Comparison of ENCODE assay signal across 10 cellular contexts in the genomic region with DNA sequence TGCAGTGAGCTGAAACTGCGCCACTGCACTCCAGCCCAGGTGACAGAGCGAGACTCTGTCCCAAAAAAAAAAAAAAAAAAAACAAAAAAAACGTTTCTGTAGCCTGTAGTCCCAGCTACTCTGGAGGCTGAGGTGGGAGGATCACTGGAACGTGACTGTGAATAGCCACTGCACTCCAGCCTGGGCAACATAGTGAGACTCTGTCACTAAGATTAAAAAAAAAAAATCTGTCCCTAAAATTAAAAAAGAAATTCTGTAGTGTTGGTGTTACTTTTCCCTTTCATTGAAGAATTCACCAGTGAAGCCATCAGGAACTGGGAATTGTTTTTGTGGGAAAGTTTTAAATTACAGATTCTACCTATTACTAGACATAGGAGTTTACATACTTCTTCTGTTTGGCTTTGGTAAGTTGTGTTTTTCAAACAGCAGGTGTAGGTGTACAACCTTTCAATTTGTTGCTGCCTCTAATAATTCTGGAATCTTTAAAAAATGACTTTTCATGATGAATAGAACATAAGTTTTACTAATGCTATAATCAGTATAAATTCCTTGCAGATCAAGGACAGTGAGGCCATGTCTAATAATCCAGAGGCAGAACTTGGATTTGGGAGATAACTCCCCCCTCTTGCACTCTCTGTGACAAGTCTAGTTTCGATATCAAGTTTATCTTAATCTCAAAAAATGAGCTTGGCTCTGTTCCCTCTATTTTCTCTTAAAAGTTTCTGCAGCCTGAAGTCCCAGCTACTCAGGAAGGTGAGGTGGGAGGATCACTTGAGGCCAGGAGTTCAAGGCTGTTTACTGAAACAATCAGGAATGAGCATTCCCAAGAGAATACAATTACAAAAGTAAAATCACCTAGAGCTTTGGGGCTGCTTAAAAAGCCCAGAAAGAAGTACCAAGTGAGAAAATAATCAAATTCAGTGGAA. TPM values are rescaled to one million over a fixed set of nuclear protein-coding genes. Genes with fewer than 3 reads are reported as not detected.
DNase-seq lines count a peak whose midpoint lies in the region; ATAC-seq and TF ChIP-seq lines count a peak whose summit lies in the region.
"Not testable (repeated sequence)": the region's sequence is repeated elsewhere in the genome, so short reads cannot be mapped to it uniquely, and the experiment has no call there.
"Had no signal": no experiment of that assay in that cellular context is flagged by ENCODE, and none has a peak within 500 bp of the region (broad histone marks: within the 10 kb centered on the region; RNA-seq: fewer than 3 reads in every experiment).

No MANE protein-coding gene starts in this region.

- H3K36me3 ChIP-seq in body of pancreas (replicated peaks in 1 of 2; ENCODE audit: insufficient read depth in 1 of 2, low read depth in 2 of 2); left ventricle myocardium inferior; lung (ENCODE audit: control insufficient read depth in 2 of 2, insufficient read depth in 2 of 2, low read length in 2 of 2); upper lobe of left lung: not testable (repeated sequence)

- intact Hi-C loops in body of pancreas (cut with DNase I); Right ventricle myocardium inferior (cut with DNase I); left ventricle myocardium inferior (cut with micrococcal nuclease); sciatic nerve (cut with DNase I): not testable (repeated sequence)

- TF ChIP-seq CTCF in body of pancreas (IDR thresholded peaks at IDR 0.05); left ventricle myocardium inferior (IDR thresholded peaks at IDR 0.05; ENCODE audit: borderline replicate concordance); lung (IDR thresholded peaks at IDR 0.05; ENCODE audit: control extremely low read depth, extremely low read depth); upper lobe of left lung (IDR thresholded peaks at IDR 0.05): not testable (repeated sequence)

- H3K4me1 ChIP-seq in body of pancreas, result peaks cover 10% of the 10 kb centered on the region
- H3K4me1 ChIP-seq in left ventricle myocardium inferior; lung (ENCODE audit: control insufficient read depth in 2 of 2, insufficient read depth in 2 of 2, low read length in 2 of 2); upper lobe of left lung: not testable (repeated sequence)

- H3K9me3 ChIP-seq in body of pancreas; left ventricle myocardium inferior (replicated peaks); lung (ENCODE audit: control insufficient read depth in 2 of 2, insufficient read depth in 1 of 2, low read length in 1 of 2); upper lobe of left lung: not testable (repeated sequence)

- not testable (repeated sequence) for H3K27me3 ChIP-seq in body of pancreas; left ventricle myocardium inferior (ENCODE audit: low read depth); lung (ENCODE audit: control insufficient read depth, insufficient read depth); upper lobe of left lung

- not testable (repeated sequence) for H3K4me3 ChIP-seq in body of pancreas, left ventricle myocardium inferior, lung, upper lobe of left lung

- not testable (repeated sequence) for TF ChIP-seq POLR2A in body of pancreas (IDR thresholded peaks at IDR 0.05); erythroblast (IDR thresholded peaks at IDR 0.05; ENCODE audit: low read length); upper lobe of left lung (IDR thresholded peaks at IDR 0.05)

- H3K27ac ChIP-seq in body of pancreas (peak overlapping the region in 1 of 4 donors; percentile 50), left ventricle myocardium inferior (replicated peaks) (peak overlapping the region; percentile 23)
- not testable (repeated sequence) for H3K27ac ChIP-seq in lung (ENCODE audit: low read depth in 1 of 2, low read length in 1 of 2); upper lobe of left lung

- WGBS in body of pancreas, 2 donors, result 51 to 63% methylated on average over 5 of the region's 5 CpGs
- 70 to 82% methylated on average over 5 of the region's 5 CpGs for WGBS in lung, 2 donors
- 67 to 73% methylated on average over 5 of the region's 5 CpGs for WGBS in upper lobe of left lung, 2 donors

- DNase-seq in NCI-H748 (lab: John Stamatoyannopoulos, UW; ENCODE audit: unreplicated experiment), result peak; percentile 2
- DNase-seq in body of pancreas; Right ventricle myocardium inferior (ENCODE audit: missing footprints); left ventricle myocardium inferior; lung (ENCODE audit: low spot score); sciatic nerve (ENCODE audit: low spot score); upper lobe of left lung: not testable (repeated sequence)
- peak; percentile 47 for DNase-seq in erythroblast (lab: John Stamatoyannopoulos, UW)

- ATAC-seq in body of pancreas (peak; percentile 24), Right ventricle myocardium inferior (peak; percentile 23), lung (ENCODE audit: insufficient read depth, low FRiP score) (peak; percentile 19), sciatic nerve (peak; percentile 20), upper lobe of left lung (ENCODE audit: low FRiP score in 2 of 2) (peak; percentile 61 to 81)

- TF ChIP-seq EP300 in upper lobe of left lung (IDR thresholded peaks at IDR 0.05), result not testable (repeated sequence)

RNA-seq across cellular contexts. Expression of a gene that starts 9.0 kb away (rescaled TPM):
- total RNA-seq in body of pancreas (1 to 10 TPM; 1.0 to 7.3 TPM), Right ventricle myocardium inferior (0.51 TPM), left ventricle myocardium inferior (0.30 TPM), lung (10 to 100 TPM; 16.8 to 18.4 TPM), sciatic nerve (2.1 TPM), upper lobe of left lung (10 to 100 TPM in 3 of 6 donors, 1 to 10 TPM in 3; 2.1 to 42.9 (median 16.6) TPM)
- polyA plus RNA-seq in lung, result 10 to 100 TPM in 1 of 2 donors, 1 to 10 TPM in 1; 8.7 to 10.6 TPM
- total RNA-seq: B cell; CD8-positive, alpha-beta T cell had no signal

RNA-seq across cellular contexts. Expression of a gene that starts 24.2 kb away (rescaled TPM):
- total RNA-seq in body of pancreas (10 to 100 TPM; 25.2 to 35.6 TPM), Right ventricle myocardium inferior (42.3 TPM), left ventricle myocardium inferior (46.4 TPM), lung (10 to 100 TPM; 31.2 to 33.8 TPM), sciatic nerve (20.8 TPM), upper lobe of left lung (10 to 100 TPM in 5 of 6 donors, 1 to 10 TPM in 1; 9.4 to 37.2 (median 28.0) TPM)
- 10 to 100 TPM; 15.2 to 19.7 TPM for polyA plus RNA-seq in lung

Comparison
In these comparisons a context has a peak if more than half of its experiments do, and no peak if none do; other contexts are left out.
1. ATAC-seq: peak in every context shown above with its lines; median percentile 71 in upper lobe of left lung; 24 in body of pancreas; 23 in Right ventricle myocardium inferior; 20 in sciatic nerve; 19 in lung.